ENCODE assay signal across 9 cellular contexts in genomic region chr20:34907616-34908469, GRCh38. TPM values are rescaled to one million over a fixed set of nuclear protein-coding genes. Genes with fewer than 3 reads are reported as not detected.
DNase-seq lines count a peak whose midpoint lies in the region; ATAC-seq, FAIRE-seq and TF ChIP-seq lines count a peak whose summit lies in the region.
"Had no signal": no experiment of that assay in that cellular context is flagged by ENCODE, and none has a peak within 500 bp of the region (broad histone marks: within the 10 kb centered on the region; RNA-seq: fewer than 3 reads in every experiment).

No MANE protein-coding gene starts in this region.

- intact Hi-C loops in Calu3 (cut with micrococcal nuclease; ENCODE audit: unreplicated experiment): no loop called here
- intact Hi-C loops in body of pancreas (cut with DNase I): no loop called here
- intact Hi-C loops in transverse colon (cut with DNase I; ENCODE audit: low total_unique reads): no loop called here

- H3K9me1 ChIP-seq in keratinocyte (ENCODE audit: control insufficient read depth, extremely low read depth, insufficient read depth, low read length): peaks cover 4% of the 10 kb centered on the region

- H3K79me2 ChIP-seq in keratinocyte (ENCODE audit: control insufficient read depth, insufficient read depth, low read length): peaks cover 3% of the 10 kb centered on the region

- no peaks in the 10 kb centered on the region for H3K36me3 Mint-ChIP-seq in Calu3 (ENCODE audit: insufficient read depth, unreplicated experiment)

- H3K27me3 Mint-ChIP-seq in Calu3 (ENCODE audit: unreplicated experiment): no peaks in the 10 kb centered on the region

- peaks cover 6% of the 10 kb centered on the region for H4K20me1 ChIP-seq in keratinocyte (ENCODE audit: control insufficient read depth, extremely low read depth, insufficient read depth, low read length)

- DNase-seq in Calu3 (peak; percentile 66), NCI-H2081 treated with DMSO at 0.1 percent for 48 hours (lab: John Stamatoyannopoulos, UW) (peak; percentile 13), body of pancreas (peak; percentile 41 to 59 (median 56)), keratinocyte (ENCODE audit: low read depth, low spot score) (peak; percentile 91), transverse colon (peak; percentile 68), cerebellar nuclear complex (lab: John Stamatoyannopoulos, UW) (no peak)
- no peak for DNase-seq in stimulated activated CD4-positive, alpha-beta T cell treated with anti-CD3 and anti-CD28 coated beads, Interleukin-15, amount 100 ng/mL, for 24 hours
- no peak for DNase-seq in activated CD4-positive, CD25-positive, alpha-beta regulatory T cell (lab: John Stamatoyannopoulos, UW)

- TF ChIP-seq POLR2A in body of pancreas (IDR thresholded peaks at IDR 0.05): no peak
- TF ChIP-seq POLR2A in transverse colon (IDR thresholded peaks at IDR 0.05): no peak

- H3K9me3 Mint-ChIP-seq in Calu3 (ENCODE audit: low read depth, unreplicated experiment): no peaks in the 10 kb centered on the region

- TF ChIP-seq CTCF in Calu3 (IDR thresholded peaks at IDR 0.05; ENCODE audit: unreplicated experiment) (no peak), body of pancreas (IDR thresholded peaks at IDR 0.05) (no peak), keratinocyte (optimal IDR thresholded peaks at IDR 0.05 in 1 of 3, IDR thresholded peaks at IDR 0.05 in 1 of 3, conservative IDR thresholded peaks at IDR 0.05 in 1 of 3; ENCODE audit: extremely low read depth in 1 of 3, insufficient read depth in 2 of 3, low read length in 3 of 3) (no peak), transverse colon (IDR thresholded peaks at IDR 0.05) (no peak)

- H3K36me3 ChIP-seq in body of pancreas (replicated peaks in 1 of 2; ENCODE audit: insufficient read depth in 1 of 2, low read depth in 2 of 2) (no peaks in the 10 kb centered on the region), keratinocyte (ENCODE audit: control insufficient read depth in 2 of 2, extremely low read depth in 1 of 2, insufficient read depth in 2 of 2, low read length in 2 of 2) (peaks cover 2 to 20% of the 10 kb centered on the region in 2 experiments), transverse colon (peaks cover 0 to 9% (median 0%) of the 10 kb centered on the region in 4 donors)

- H3K4me1 Mint-ChIP-seq in Calu3 (ENCODE audit: low read depth, unreplicated experiment): peaks cover 14% of the 10 kb centered on the region

- H3K9me3 ChIP-seq in body of pancreas: no peaks in the 10 kb centered on the region
- H3K9me3 ChIP-seq in keratinocyte (ENCODE audit: control insufficient read depth, low read depth, low read length): no peaks in the 10 kb centered on the region
- H3K9me3 ChIP-seq in transverse colon: no peaks in the 10 kb centered on the region

- peak overlapping the region; percentile 65 for H3K4me2 ChIP-seq in keratinocyte (ENCODE audit: control insufficient read depth, extremely low read depth, insufficient read depth, low read depth, low read length)

- no peak overlapping the region for H3K4me3 ChIP-seq in body of pancreas
- H3K4me3 ChIP-seq in keratinocyte (ENCODE audit: control insufficient read depth in 2 of 3, extremely low read depth in 1 of 3, insufficient read depth in 2 of 3, low read depth in 1 of 3, low read length in 3 of 3): no peak overlapping the region
- no peak overlapping the region for H3K4me3 ChIP-seq in transverse colon

- ATAC-seq in body of pancreas: peak; percentile 82

- H3K4me1 ChIP-seq in body of pancreas: peaks cover 17% of the 10 kb centered on the region
- peaks cover 15% of the 10 kb centered on the region for H3K4me1 ChIP-seq in keratinocyte (ENCODE audit: control insufficient read depth, extremely low read depth, insufficient read depth, low read length)
- H3K4me1 ChIP-seq in transverse colon: peaks cover 7 to 47% (median 26%) of the 10 kb centered on the region in 4 donors

- dilution Hi-C loops in keratinocyte (cut with MboI; ENCODE audit: extremely low pct_ligation_motif_present, low sequenced_read_pairs): no loop called here

- no TSS peak for BruUV-seq in Calu3 (replicated peaks; lab: Mats Ljungman, UMichigan)

- FAIRE-seq in keratinocyte (lab: Jason Lieb, UNC): peak; percentile 92
- FAIRE-seq: frontal cortex had no signal

- CTCF ChIA-PET in Calu3 (lab: Charles Lee): interaction anchor here (0.6 to 1.5 kb wide), 7 partner anchors 12 to 143 kb away, joined by 3 to 10 read pairs (median 3); partner anchors contain the start of genes ACSS2, GSS and MYH7B

- WGBS in body of pancreas, 2 donors: 35 to 43% methylated on average over 7 of the region's 7 CpGs
- WGBS in transverse colon (ENCODE audit: low coverage in 1 of 2), 2 donors: 0 to 31% methylated on average over 3 to 7 of the region's 7 CpGs

- H3K4me3 Mint-ChIP-seq in Calu3 (ENCODE audit: low read depth, unreplicated experiment): no peak overlapping the region

- TF ChIP-seq EP300 in transverse colon (IDR thresholded peaks at IDR 0.05; ENCODE audit: low read depth): no peak

- H3K27ac Mint-ChIP-seq in Calu3 (ENCODE audit: unreplicated experiment): peak overlapping the region; percentile 78

- H3K27me3 ChIP-seq in body of pancreas: no peaks in the 10 kb centered on the region
- H3K27me3 ChIP-seq in keratinocyte (ENCODE audit: control insufficient read depth, extremely low read depth, insufficient read depth, low read length): no peaks in the 10 kb centered on the region
- H3K27me3 ChIP-seq in transverse colon: no peaks in the 10 kb centered on the region

- no peak overlapping the region for H2AFZ ChIP-seq in keratinocyte (ENCODE audit: control insufficient read depth, low read length)

- in situ Hi-C loops in transverse colon (cut with MboI; ENCODE audit: low pct_ligation_motif_present in 1 of 4, low pct_unique_long_range_greater_than_20kb in 1 of 4, low sequenced_read_pairs in 3 of 4): no loop called here

- peak overlapping the region; percentile 3 for H3K9ac ChIP-seq in keratinocyte (ENCODE audit: control insufficient read depth, extremely low read depth, insufficient read depth, low read length)

- H3K27ac ChIP-seq in body of pancreas (peak overlapping the region; percentile 41 to 72 (median 50)), keratinocyte (ENCODE audit: control insufficient read depth, insufficient read depth, low read length) (peak overlapping the region; percentile 46), transverse colon (peak overlapping the region; percentile 56 to 78 (median 68))

RNA-seq across cellular contexts. Expression of gene ACSS2, which starts 31.4 kb away (rescaled TPM):
- total RNA-seq in Calu3 (2022) (34.9 and 35.3 TPM in 2 replicates), body of pancreas (10 to 100 TPM; 33.9 to 78.1 TPM), transverse colon (100 to 1,000 TPM; 257 to 393 (median 359) TPM)
- 79.0 to 91.9 TPM (median 90.6 TPM) in 3 replicates for polyA plus RNA-seq in keratinocyte
- 35.9 TPM for polyA plus RNA-seq in keratinocyte (2011; ENCODE audit: low read depth)
- polyA plus RNA-seq in keratinocyte (2011; cell fraction: cytosol; rRNA removed): 54.8 and 62.6 TPM in 2 replicates
- 96.5 and 108 TPM in 2 replicates for polyA plus RNA-seq in keratinocyte (2011; cell fraction: nucleus; rRNA removed)
- 45.3 and 70.1 TPM in 2 replicates for polyA plus RNA-seq in keratinocyte (2012; ENCODE audit: low replicate concordance)
- polyA minus RNA-seq in keratinocyte: 178 to 350 TPM (median 181 TPM) in 3 replicates
- polyA minus RNA-seq in keratinocyte (2011; cell fraction: cytosol; rRNA and poly(A)+ RNA removed): 115 TPM
- 63.4 and 83.8 TPM in 2 replicates for polyA minus RNA-seq in keratinocyte (2011; cell fraction: nucleus; rRNA and poly(A)+ RNA removed)

RNA-seq across cellular contexts. Expression of gene GGT7, which starts 35.2 kb away (rescaled TPM):
- 13.5 and 16.2 TPM in 2 replicates for total RNA-seq in Calu3 (2022)
- total RNA-seq in body of pancreas: 10 to 100 TPM; 19.2 to 22.7 TPM
- 4.7 to 6.5 TPM (median 5.0 TPM) in 3 replicates for polyA plus RNA-seq in keratinocyte
- 2.1 TPM for polyA plus RNA-seq in keratinocyte (2011; ENCODE audit: low read depth)
- 1.8 and 3.5 TPM in 2 replicates for polyA plus RNA-seq in keratinocyte (2011; cell fraction: cytosol; rRNA removed)
- 11.3 and 13.5 TPM in 2 replicates for polyA plus RNA-seq in keratinocyte (2011; cell fraction: nucleus; rRNA removed)
- 5.5 and 6.2 TPM in 2 replicates for polyA plus RNA-seq in keratinocyte (2012; ENCODE audit: low replicate concordance)
- 4.1 to 4.4 TPM (median 4.3 TPM) in 3 replicates for polyA minus RNA-seq in keratinocyte
- 7.7 TPM for polyA minus RNA-seq in keratinocyte (2011; cell fraction: cytosol; rRNA and poly(A)+ RNA removed)
- polyA minus RNA-seq in keratinocyte (2011; cell fraction: nucleus; rRNA and poly(A)+ RNA removed): 9.9 and 10.3 TPM in 2 replicates
- 10 to 100 TPM; 11.2 to 19.1 (median 15.1) TPM for total RNA-seq in transverse colon

RNA-seq across cellular contexts. Expression of gene GSS, which starts 47.8 kb away (rescaled TPM):
- total RNA-seq in Calu3 (2022) (110 and 116 TPM in 2 replicates), body of pancreas (10 to 100 TPM; 24.6 to 33.0 TPM), transverse colon (100 to 1,000 TPM; 125 to 364 (median 129) TPM)
- polyA plus RNA-seq in keratinocyte: 101 to 112 TPM (median 101 TPM) in 3 replicates
- 45.3 TPM for polyA plus RNA-seq in keratinocyte (2011; ENCODE audit: low read depth)
- polyA plus RNA-seq in keratinocyte (2011; cell fraction: cytosol; rRNA removed): 72.4 and 83.5 TPM in 2 replicates
- polyA plus RNA-seq in keratinocyte (2011; cell fraction: nucleus; rRNA removed): 202 and 228 TPM in 2 replicates
- 63.4 and 75.6 TPM in 2 replicates for polyA plus RNA-seq in keratinocyte (2012; ENCODE audit: low replicate concordance)
- 70.1 to 79.0 TPM (median 75.7 TPM) in 3 replicates for polyA minus RNA-seq in keratinocyte
- polyA minus RNA-seq in keratinocyte (2011; cell fraction: cytosol; rRNA and poly(A)+ RNA removed): 35.9 TPM
- 34.3 and 51.7 TPM in 2 replicates for polyA minus RNA-seq in keratinocyte (2011; cell fraction: nucleus; rRNA and poly(A)+ RNA removed)

RNA-seq across cellular contexts. Expression of gene MYH7B, which starts 47.8 kb away (rescaled TPM):
- total RNA-seq in Calu3 (2022): 0.52 and 0.73 TPM in 2 replicates
- 1 to 10 TPM in 1 of 2 donors, under 1 TPM in 1; 0.52 to 1.3 TPM for total RNA-seq in body of pancreas
- polyA plus RNA-seq in keratinocyte: 0.01 TPM in 2 of 3 replicates, not detected in the other
- 0.04 TPM for polyA plus RNA-seq in keratinocyte (2011; ENCODE audit: low read depth)
- not detected in 2 replicates for polyA plus RNA-seq in keratinocyte (2011; cell fraction: cytosol; rRNA removed)
- polyA plus RNA-seq in keratinocyte (2011; cell fraction: nucleus; rRNA removed): 0.01 and 0.04 TPM in 2 replicates
- polyA plus RNA-seq in keratinocyte (2012; ENCODE audit: low replicate concordance): 0.47 TPM in 1 of 2 replicates, not detected in the other
- 0.07 to 0.16 TPM in 2 of 3 replicates, not detected in the other for polyA minus RNA-seq in keratinocyte
- polyA minus RNA-seq in keratinocyte (2011; cell fraction: cytosol; rRNA and poly(A)+ RNA removed): not detected
- polyA minus RNA-seq in keratinocyte (2011; cell fraction: nucleus; rRNA and poly(A)+ RNA removed): not detected in 2 replicates
- under 1 TPM; 0.20 to 0.75 (median 0.52) TPM for total RNA-seq in transverse colon
- total RNA-seq: frontal cortex had no signal

Comparison
In these comparisons a context has a peak if more than half of its experiments do, and no peak if none do; other contexts are left out.
1. DNase-seq: peak in Calu3 (single experiment), NCI-H2081 treated with DMSO at 0.1 percent for 48 hours (single experiment), body of pancreas (4 of 4), keratinocyte (single experiment) and transverse colon (single experiment); none in cerebellar nuclear complex (0 of 2), stimulated activated CD4-positive, alpha-beta T cell treated with anti-CD3 and anti-CD28 coated beads, Interleukin-15, amount 100 ng/mL, for 24 hours (single experiment) and activated CD4-positive, CD25-positive, alpha-beta regulatory T cell (0 of 4).
2. Peak in every context shown above with its lines, with median percentiles within 50 percentile points of each other: H3K27ac ChIP-seq.